Comparison of ENCODE assay signal across 18 cellular contexts in genomic region chr17:54013117-54013516, GRCh38.
DNase-seq lines count a peak whose midpoint lies in the region; ATAC-seq and TF ChIP-seq lines count a peak whose summit lies in the region.
"Had no signal": no experiment of that assay in that cellular context is flagged by ENCODE, and none has a peak within 500 bp of the region (broad histone marks: within the 10 kb centered on the region; RNA-seq: fewer than 3 reads in every experiment).

No MANE protein-coding gene starts in this region.

- peaks cover 41% of the 10 kb centered on the region for H3K9me3 Mint-ChIP-seq in HFFc6

- no peaks in the 10 kb centered on the region for H3K27me3 Mint-ChIP-seq in HFFc6 (ENCODE audit: insufficient read depth)
- H3K27me3 Mint-ChIP-seq: CD4-positive, alpha-beta T cell had no signal

- no peaks in the 10 kb centered on the region for H3K4me1 Mint-ChIP-seq in HFFc6 (ENCODE audit: low read depth)

- ATAC-seq in HG02852 (IDR thresholded peaks at IDR 0.05; ENCODE audit: unreplicated experiment) (no peak), GM21529 (IDR thresholded peaks at IDR 0.05; ENCODE audit: unreplicated experiment) (no peak)
- ATAC-seq: A549, Panc1 had no signal

- in situ Hi-C loops in G401 (cut with HindIII; ENCODE audit: low sequenced_read_pairs), result no loop called here

- DNase-seq in G401 (ENCODE audit: low spot score) (peak; percentile 94), NCI-H524 treated with DMSO at 0.1 percent for 48 hours (lab: John Stamatoyannopoulos, UW) (peak; percentile 31), iPS-NIHi7 (ENCODE audit: extremely low spot score) (peak; percentile 14), NCI-H226 (no peak), HFFc6 (no peak)
- DNase-seq: Caco-2; CD4-positive, alpha-beta T cell; DMS153; EL; Karpas-422; NCI-H187; NCI-H748 treated with DMSO at 0.1 percent for 48 hours; T-helper 1 cell had no signal

- peaks cover 5% of the 10 kb centered on the region for H3K36me3 Mint-ChIP-seq in HFFc6 (ENCODE audit: low read depth)

- no peak overlapping the region for H3K4me3 Mint-ChIP-seq in HFFc6
- H3K4me3 Mint-ChIP-seq: CD4-positive, alpha-beta T cell had no signal

- 0 out of 2 replicates have a peak, but pooled peaks have one; percentile 5 for TF ChIP-seq CTCF in 22Rv1 (IDR thresholded peaks at IDR 0.05)
- no peak for TF ChIP-seq CTCF in HFFc6 (IDR thresholded peaks at IDR 0.05)

- H3K27ac ChIP-seq in 22Rv1, result no peak overlapping the region
- H3K27ac ChIP-seq: A549 had no signal

- H3K27ac Mint-ChIP-seq in HFFc6, result no peak overlapping the region
- H3K27ac Mint-ChIP-seq: CD4-positive, alpha-beta T cell had no signal

Comparison
In these comparisons a context has a peak if more than half of its experiments do, and no peak if none do; other contexts are left out.
1. DNase-seq: peak in G401 (single experiment), NCI-H524 treated with DMSO at 0.1 percent for 48 hours (single experiment) and iPS-NIHi7 (single experiment); none in NCI-H226 (single experiment) and HFFc6 (single experiment).